ENCODE assay signal across 8 cellular contexts in the genomic region with DNA sequence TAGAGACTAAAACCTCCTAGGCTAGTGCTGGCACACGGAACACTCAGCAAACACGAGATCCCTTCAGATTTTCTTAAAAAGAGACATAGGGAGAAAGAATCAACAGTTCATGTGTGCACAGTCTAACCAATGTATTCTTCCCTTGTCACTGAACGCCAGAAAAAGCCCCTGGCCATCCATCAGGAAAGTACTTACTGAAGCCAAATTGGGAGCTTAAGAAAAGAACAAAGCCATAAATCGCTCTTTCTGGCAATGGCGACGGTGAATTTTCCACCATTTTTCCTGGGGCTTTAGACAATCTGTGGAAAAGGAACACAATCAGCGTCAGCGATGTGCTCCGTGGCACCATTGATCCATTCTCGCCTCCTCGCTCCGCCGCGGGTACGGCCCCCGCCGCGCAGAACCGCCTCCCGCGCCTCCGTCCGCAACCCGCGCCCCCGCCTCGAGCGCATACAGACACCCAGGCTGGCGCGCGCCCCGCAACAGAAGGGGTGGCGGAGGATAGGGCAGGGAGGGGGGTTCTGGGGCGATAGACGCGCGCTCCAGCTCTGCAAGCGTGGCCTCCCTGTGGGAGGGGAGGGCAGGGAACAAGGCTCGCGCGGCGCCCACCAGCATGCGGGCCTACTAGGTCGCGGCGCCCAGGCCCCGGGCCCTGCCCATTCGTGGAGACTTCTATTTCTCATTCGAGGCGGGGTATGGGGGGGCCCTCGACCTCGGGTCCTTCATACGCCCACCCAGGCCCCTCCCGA. TPM values are rescaled to one million over a fixed set of nuclear protein-coding genes. Genes with fewer than 3 reads are reported as not detected.
A peak's percentile ranks its signal among the peaks of the same experiment; 100 is the strongest.
DNase-seq lines count a peak whose midpoint lies in the region; ATAC-seq and TF ChIP-seq lines count a peak whose summit lies in the region.

No MANE protein-coding gene starts in this region.

- no peak for TF ChIP-seq CTCF in esophagus squamous epithelium (IDR thresholded peaks at IDR 0.05)

- H3K9me3 ChIP-seq in esophagus squamous epithelium (no peaks in the 10 kb centered on the region), mucosa of stomach (ENCODE audit: control insufficient read depth, low read length) (no peaks in the 10 kb centered on the region)

- H3K27me3 ChIP-seq in esophagus squamous epithelium = no peaks in the 10 kb centered on the region
- no peaks in the 10 kb centered on the region for H3K27me3 ChIP-seq in mucosa of stomach (ENCODE audit: control insufficient read depth, insufficient read depth, low read length)

- POLR2A ChIA-PET in activated CD8-positive, alpha-beta T cell treated with anti-CD3 and anti-CD28 coated beads, Interleukin-2, amount 10 ng/mL, durations not matched to agents 7 days and 5 days (lab: Charles Lee) = interaction anchor here (0.9 to 1.1 kb wide), 2 partner anchors 8 to 30 kb away, joined by 3 read pairs; no protein-coding TSS in a partner anchor

- H3K4me3 ChIP-seq in esophagus squamous epithelium (peak overlapping the region; percentile 56 to 87 (median 82)), mucosa of stomach (ENCODE audit: low read length) (peak overlapping the region; percentile 32)

- peak; percentile 77 for DNase-seq in AG08395 (ENCODE audit: low spot score)
- DNase-seq in NCI-H2227 (lab: John Stamatoyannopoulos, UW; ENCODE audit: unreplicated experiment) = peak; percentile 95
- peak; percentile 64 for DNase-seq in activated CD8-positive, alpha-beta T cell treated with anti-CD3 and anti-CD28 coated beads, Interleukin-2, amount 10 ng/mL, durations not matched to agents 7 days and 5 days
- DNase-seq in esophagus squamous epithelium (lab: John Stamatoyannopoulos, UW) = no peak
- peak in 43 of 49 donors; percentile 38 to 99 (median 89) for DNase-seq in substantia nigra (lab: John Stamatoyannopoulos, UW)

- H3K27ac ChIP-seq in esophagus squamous epithelium (peak overlapping the region; percentile 97 to 100 (median 99)), substantia nigra (ENCODE audit: low read depth, low read length, poor library complexity, severe bottlenecking) (peak overlapping the region; percentile 96)

- 0 to 3% methylated on average over 9 to 10 of the region's 54 CpGs for WGBS in esophagus squamous epithelium, 2 donors

- intact Hi-C loops in esophagus squamous epithelium (cut with DNase I) = no loop called here

- H3K4me1 ChIP-seq in esophagus squamous epithelium = peaks cover 9 to 45% (median 11%) of the 10 kb centered on the region in 3 donors
- H3K4me1 ChIP-seq in mucosa of stomach (ENCODE audit: control insufficient read depth, insufficient read depth, low read length) = peaks cover 18% of the 10 kb centered on the region

- H3K9ac ChIP-seq in mucosa of stomach (ENCODE audit: low read length) = peak overlapping the region; percentile 81

- H3K27me3 Mint-ChIP-seq in activated CD8-positive, alpha-beta T cell treated with anti-CD3 and anti-CD28 coated beads, Interleukin-2, amount 10 ng/mL, durations not matched to agents 7 days and 5 days (ENCODE audit: low read depth) = no peaks in the 10 kb centered on the region

- peak overlapping the region; percentile 66 for H3K4me3 Mint-ChIP-seq in activated CD8-positive, alpha-beta T cell treated with anti-CD3 and anti-CD28 coated beads, Interleukin-2, amount 10 ng/mL, durations not matched to agents 7 days and 5 days

- TF ChIP-seq POLR2A in esophagus squamous epithelium (IDR thresholded peaks at IDR 0.05) = no peak

- H3K36me3 Mint-ChIP-seq in activated CD8-positive, alpha-beta T cell treated with anti-CD3 and anti-CD28 coated beads, Interleukin-2, amount 10 ng/mL, durations not matched to agents 7 days and 5 days (ENCODE audit: low read depth) = peaks cover 24% of the 10 kb centered on the region

- ATAC-seq in GM18519 (IDR thresholded peaks at IDR 0.05; ENCODE audit: low FRiP score, unreplicated experiment) (peak; percentile 19), HG03045 (IDR thresholded peaks at IDR 0.05; ENCODE audit: unreplicated experiment) (peak; percentile 43)
- peak; percentile 63 for ATAC-seq in activated CD8-positive, alpha-beta T cell treated with anti-CD3 and anti-CD28 coated beads, Interleukin-2, amount 10 ng/mL, durations not matched to agents 7 days and 5 days

- CTCF ChIA-PET in activated CD8-positive, alpha-beta T cell treated with anti-CD3 and anti-CD28 coated beads, Interleukin-2, amount 10 ng/mL, durations not matched to agents 7 days and 5 days (lab: Charles Lee) = interaction anchor here (1.0 to 1.1 kb wide), 2 partner anchors 10 to 17 kb away, joined by 3 read pairs; no protein-coding TSS in a partner anchor

- H3K27ac Mint-ChIP-seq in activated CD8-positive, alpha-beta T cell treated with anti-CD3 and anti-CD28 coated beads, Interleukin-2, amount 10 ng/mL, durations not matched to agents 7 days and 5 days = peak overlapping the region; percentile 90

- peaks cover 37% of the 10 kb centered on the region for H3K4me1 Mint-ChIP-seq in activated CD8-positive, alpha-beta T cell treated with anti-CD3 and anti-CD28 coated beads, Interleukin-2, amount 10 ng/mL, durations not matched to agents 7 days and 5 days (ENCODE audit: low read depth)

- H3K36me3 ChIP-seq in esophagus squamous epithelium (peaks cover 0 to 13% (median 6%) of the 10 kb centered on the region in 3 donors), mucosa of stomach (ENCODE audit: control insufficient read depth, insufficient read depth, low read length) (no peaks in the 10 kb centered on the region)

- H3K9me3 Mint-ChIP-seq in activated CD8-positive, alpha-beta T cell treated with anti-CD3 and anti-CD28 coated beads, Interleukin-2, amount 10 ng/mL, durations not matched to agents 7 days and 5 days (ENCODE audit: insufficient read depth) = no peaks in the 10 kb centered on the region

RNA-seq across cellular contexts. Expression of gene PIGP, which starts 0.5 kb away (rescaled TPM):
- 10 to 100 TPM; 12.0 to 15.2 TPM for total RNA-seq in activated CD8-positive, alpha-beta T cell treated with anti-CD3 and anti-CD28 coated beads, Interleukin-2, amount 10 ng/mL, durations not matched to agents 7 days and 5 days
- 10 to 100 TPM in 3 of 4 donors, 1 to 10 TPM in 1; 9.0 to 15.4 (median 11.4) TPM for total RNA-seq in esophagus squamous epithelium

RNA-seq across cellular contexts. Expression of gene TTC3, which starts 0.6 kb away (rescaled TPM):
- total RNA-seq in activated CD8-positive, alpha-beta T cell treated with anti-CD3 and anti-CD28 coated beads, Interleukin-2, amount 10 ng/mL, durations not matched to agents 7 days and 5 days = 10 to 100 TPM; 48.3 to 49.5 TPM
- total RNA-seq in esophagus squamous epithelium = 10 to 100 TPM; 41.2 to 80.1 (median 64.1) TPM
